Comparison of ENCODE assay signal across 22 cellular contexts in the genomic region with DNA sequence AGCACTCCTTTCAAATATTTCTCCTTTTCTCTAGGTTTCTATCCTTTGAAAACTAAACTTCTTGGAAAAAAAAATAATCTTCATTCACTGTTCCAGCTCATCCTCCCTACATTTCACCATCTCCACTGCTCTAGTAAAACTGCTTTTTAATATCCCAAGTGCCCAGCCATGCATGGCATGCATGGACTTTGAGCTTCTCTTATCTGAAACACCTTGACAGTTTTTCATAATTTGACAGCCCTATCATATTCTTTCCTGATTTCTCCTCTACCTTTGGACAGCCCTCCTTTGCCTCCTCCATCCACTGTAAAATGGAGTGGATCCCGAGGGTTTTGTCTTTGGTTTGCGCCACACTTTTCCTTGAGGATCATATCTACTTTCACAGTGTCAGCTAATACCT.
"Had no signal": no experiment of that assay in that cellular context is flagged by ENCODE, and none has a peak within 500 bp of the region (broad histone marks: within the 10 kb centered on the region; RNA-seq: fewer than 3 reads in every experiment).

No MANE protein-coding gene starts in this region.

- DNase-seq: effector memory CD8-positive, alpha-beta T cell; esophagus squamous epithelium; foreskin fibroblast; immature natural killer cell; kidney; left cardiac atrium; left ventricle myocardium superior; mesenchymal stem cell; natural killer cell; psoas muscle; retina; right lobe of liver; spleen; stimulated activated CD4-positive, alpha-beta T cell treated with anti-CD3 and anti-CD28 coated beads, Interleukin-15, amount 100 ng/mL, for 24 hours; stimulated activated CD4-positive, alpha-beta T cell treated with anti-CD3 and anti-CD28 coated beads, Interleukin-1b, Interleukin-23, amount 100 ng/mL, for 48 hours; stimulated activated CD4-positive, alpha-beta T cell treated with anti-CD3 and anti-CD28 coated beads, Interleukin-4, amount 100 ng/mL, for 24 hours; tibial artery; uterus had no signal

- ATAC-seq: effector memory CD8-positive, alpha-beta T cell; gastroesophageal sphincter; left cardiac atrium; left ventricle myocardium superior; natural killer cell; psoas muscle; right lobe of liver; stimulated activated memory B cell treated with anti-CD40 and anti-IgM and Interleukin-4, amounts not matched to agents 10 μg/mL and 1 μg/mL and 100 μg/mL, for 72 hours had no signal

- H3K27ac ChIP-seq: esophagus squamous epithelium, gastroesophageal sphincter, psoas muscle, right lobe of liver, spleen, tibial artery, upper lobe of left lung, uterus had no signal

- H3K4me1 ChIP-seq: gastroesophageal sphincter, psoas muscle, right lobe of liver, spleen, upper lobe of left lung had no signal

- H3K27me3 ChIP-seq: esophagus squamous epithelium, gastroesophageal sphincter, right lobe of liver, spleen, tibial artery, upper lobe of left lung, uterus had no signal

- H3K9me3 ChIP-seq: esophagus squamous epithelium, gastroesophageal sphincter, psoas muscle, right lobe of liver, spleen, tibial artery, upper lobe of left lung, uterus had no signal

- H3K4me3 ChIP-seq: esophagus squamous epithelium, gastroesophageal sphincter, lung, psoas muscle, right lobe of liver, spleen, tibial artery, upper lobe of left lung, uterus had no signal

- H3K36me3 ChIP-seq: gastroesophageal sphincter, right lobe of liver, tibial artery, upper lobe of left lung, uterus had no signal
